ENCODE assay signal across 11 cellular contexts in genomic region chr1:159821171-159821867, GRCh38. TPM values are rescaled to one million over a fixed set of nuclear protein-coding genes. Genes with fewer than 3 reads are reported as not detected.
DNase-seq lines count a peak whose midpoint lies in the region; ATAC-seq lines count a peak whose summit lies in the region.
"Had no signal": no experiment of that assay in that cellular context is flagged by ENCODE, and none has a peak within 500 bp of the region (broad histone marks: within the 10 kb centered on the region; RNA-seq: fewer than 3 reads in every experiment).

No MANE protein-coding gene starts in this region.

- H3K14ac ChIP-seq in trophoblast cell (ENCODE audit: low read length) = no peak overlapping the region

- no peaks in the 10 kb centered on the region for H3K79me1 ChIP-seq in trophoblast cell (ENCODE audit: low read length)

- H2BK5ac ChIP-seq in trophoblast cell (ENCODE audit: low read depth, low read length, poor library complexity) = no peak overlapping the region

- no peak overlapping the region for H3K27ac ChIP-seq in trophoblast cell (ENCODE audit: low read depth, low read length)
- H3K27ac ChIP-seq: cardiac muscle cell, psoas muscle had no signal

- no peak overlapping the region for H2BK120ac ChIP-seq in trophoblast cell (ENCODE audit: insufficient read depth, low read length, poor library complexity)

- WGBS in trophoblast cell (ENCODE audit: extremely low coverage, insufficient coverage, insufficient read length) = no CpG with 5 or more reads among the region's 9 CpGs

- DNase-seq in NCI-H510A treated with DMSO at 0.1 percent for 48 hours (lab: John Stamatoyannopoulos, UW) (peak; percentile 34), NCI-H510A (lab: John Stamatoyannopoulos, UW) (no peak), NCI-H1092 (lab: John Stamatoyannopoulos, UW) (peak; percentile 43), trophoblast cell (peak; percentile 41 to 81)
- DNase-seq: activated CD8-positive, alpha-beta T cell treated with anti-CD3 and anti-CD28 coated beads for 36 hours; psoas muscle had no signal

- peaks cover 15% of the 10 kb centered on the region for H3K4me1 Mint-ChIP-seq in activated T-helper 17 cell treated with anti-CD3 and anti-CD28 coated beads, Interleukin-2, amount 50 U/mL, for 72 hours

- no peak overlapping the region for H3K4me3 Mint-ChIP-seq in activated T-helper 17 cell treated with anti-CD3 and anti-CD28 coated beads, Interleukin-2, amount 50 U/mL, for 72 hours
- H3K4me3 Mint-ChIP-seq: activated CD8-positive, alpha-beta T cell treated with anti-CD3 and anti-CD28 coated beads for 36 hours had no signal

- no peaks in the 10 kb centered on the region for H3K27me3 ChIP-seq in trophoblast cell (ENCODE audit: insufficient read depth, low read length)
- H3K27me3 ChIP-seq: cardiac muscle cell had no signal

- H3K36me3 Mint-ChIP-seq in activated T-helper 17 cell treated with anti-CD3 and anti-CD28 coated beads, Interleukin-2, amount 50 U/mL, for 72 hours (ENCODE audit: low read depth) = no peaks in the 10 kb centered on the region

- H3K9me3 ChIP-seq in trophoblast cell (ENCODE audit: insufficient read depth, low read depth, low read length) = no peaks in the 10 kb centered on the region
- H3K9me3 ChIP-seq: psoas muscle had no signal

- no peaks in the 10 kb centered on the region for H3K36me3 ChIP-seq in trophoblast cell (ENCODE audit: control insufficient read depth in 1 of 2, insufficient read depth in 2 of 2, low read length in 2 of 2)
- H3K36me3 ChIP-seq: cardiac muscle cell had no signal

- no peak overlapping the region for H2AK5ac ChIP-seq in trophoblast cell (ENCODE audit: low read length)

- H4K12ac ChIP-seq in trophoblast cell (ENCODE audit: low read depth, low read length) = no peak overlapping the region

- H3K4me1 ChIP-seq in trophoblast cell (ENCODE audit: control insufficient read depth in 1 of 2, insufficient read depth in 2 of 2, low read length in 2 of 2) = peaks cover 13% of the 10 kb centered on the region in 2 experiments
- H3K4me1 ChIP-seq: psoas muscle had no signal

- no peak overlapping the region for H3K27ac Mint-ChIP-seq in activated T-helper 17 cell treated with anti-CD3 and anti-CD28 coated beads, Interleukin-2, amount 50 U/mL, for 72 hours
- H3K27ac Mint-ChIP-seq: activated CD8-positive, alpha-beta T cell treated with anti-CD3 and anti-CD28 coated beads for 36 hours had no signal

- no peak overlapping the region for H3K4ac ChIP-seq in trophoblast cell (ENCODE audit: low read depth, low read length)

- ATAC-seq in activated T-helper 17 cell treated with anti-CD3 and anti-CD28 coated beads, Interleukin-2, amount 50 U/mL, for 72 hours (replicated peaks) = peak; percentile 27
- ATAC-seq in HG02642 (IDR thresholded peaks at IDR 0.05; ENCODE audit: poor library complexity, unreplicated experiment) = no peak
- ATAC-seq in GM19397 (IDR thresholded peaks at IDR 0.05; ENCODE audit: unreplicated experiment) = no peak
- no peak for ATAC-seq in esophagus mucosa
- ATAC-seq: activated CD8-positive, alpha-beta T cell treated with anti-CD3 and anti-CD28 coated beads for 36 hours had no signal

- no peak overlapping the region for H3K4me2 ChIP-seq in trophoblast cell (ENCODE audit: low read length)

- H4K8ac ChIP-seq in trophoblast cell (ENCODE audit: low read depth, low read length) = no peak overlapping the region

- no peak overlapping the region for H2BK12ac ChIP-seq in trophoblast cell (ENCODE audit: low read length)

- H3K18ac ChIP-seq in trophoblast cell (ENCODE audit: low read length) = no peak overlapping the region

- H3K27me3 Mint-ChIP-seq in activated T-helper 17 cell treated with anti-CD3 and anti-CD28 coated beads, Interleukin-2, amount 50 U/mL, for 72 hours = peaks cover 3% of the 10 kb centered on the region
- H3K27me3 Mint-ChIP-seq: activated CD8-positive, alpha-beta T cell treated with anti-CD3 and anti-CD28 coated beads for 36 hours had no signal

- no peak overlapping the region for H4K91ac ChIP-seq in trophoblast cell (ENCODE audit: low read depth, low read length)

- H2AFZ ChIP-seq in trophoblast cell (ENCODE audit: insufficient read depth, low read length, poor library complexity) = no peak overlapping the region

- no peaks in the 10 kb centered on the region for H3K79me2 ChIP-seq in trophoblast cell (ENCODE audit: control insufficient read depth, insufficient read depth, low read length, poor library complexity)

- H3K9ac ChIP-seq in trophoblast cell (ENCODE audit: low read length) = no peak overlapping the region

- no peak overlapping the region for H3K23ac ChIP-seq in trophoblast cell (ENCODE audit: low read length)

- no peak overlapping the region for H3K4me3 ChIP-seq in trophoblast cell (ENCODE audit: low read depth, low read length)
- H3K4me3 ChIP-seq: cardiac muscle cell, psoas muscle had no signal

- no peaks in the 10 kb centered on the region for H3K9me3 Mint-ChIP-seq in activated T-helper 17 cell treated with anti-CD3 and anti-CD28 coated beads, Interleukin-2, amount 50 U/mL, for 72 hours
- H3K9me3 Mint-ChIP-seq: activated CD8-positive, alpha-beta T cell treated with anti-CD3 and anti-CD28 coated beads for 36 hours had no signal

RNA-seq across cellular contexts. Expression of gene SLAMF8, which starts 5.4 kb away (rescaled TPM):
- total RNA-seq in activated T-helper 17 cell treated with anti-CD3 and anti-CD28 coated beads, Interleukin-2, amount 50 U/mL, for 72 hours = 1 to 10 TPM in 1 of 2 donors, under 1 TPM in 1; 0.30 to 1.2 TPM
- polyA plus RNA-seq in trophoblast cell (2013) = 0.42 and 0.51 TPM in 2 replicates
- 0.80 TPM for total RNA-seq in esophagus mucosa
- total RNA-seq: cardiac muscle cell had no signal
- polyA plus RNA-seq: cardiac muscle cell had no signal

RNA-seq across cellular contexts. Expression of gene FCRL6, which starts 19.2 kb away (rescaled TPM):
- total RNA-seq in activated T-helper 17 cell treated with anti-CD3 and anti-CD28 coated beads, Interleukin-2, amount 50 U/mL, for 72 hours = not detected
- polyA plus RNA-seq in trophoblast cell (2013) = not detected in 2 replicates
- not detected for total RNA-seq in esophagus mucosa
- total RNA-seq: cardiac muscle cell had no signal
- polyA plus RNA-seq: cardiac muscle cell had no signal

RNA-seq across cellular contexts. Expression of gene DUSP23, which starts 40.6 kb away (rescaled TPM):
- 10 to 100 TPM; 17.7 to 26.5 TPM for total RNA-seq in activated T-helper 17 cell treated with anti-CD3 and anti-CD28 coated beads, Interleukin-2, amount 50 U/mL, for 72 hours
- 26.4 and 27.9 TPM in 2 replicates for polyA plus RNA-seq in trophoblast cell (2013)
- total RNA-seq in esophagus mucosa = 62.4 TPM

RNA-seq across cellular contexts. Expression of gene VSIG8, which starts 41.1 kb away (rescaled TPM):
- total RNA-seq in activated T-helper 17 cell treated with anti-CD3 and anti-CD28 coated beads, Interleukin-2, amount 50 U/mL, for 72 hours = under 1 TPM in 1 of 2 donors, not detected in 1; 0.26 TPM
- polyA plus RNA-seq in trophoblast cell (2013) = 0.03 TPM in 2 replicates
- 1.2 TPM for total RNA-seq in esophagus mucosa
- total RNA-seq: activated CD8-positive, alpha-beta T cell treated with anti-CD3 and anti-CD28 coated beads for 36 hours; cardiac muscle cell; psoas muscle had no signal
- polyA plus RNA-seq: cardiac muscle cell, psoas muscle had no signal
